Comparison of ENCODE assay signal across 8 cellular contexts in genomic region chr1:32619701-32620485, GRCh38. TPM values are rescaled to one million over a fixed set of nuclear protein-coding genes. Genes with fewer than 3 reads are reported as not detected.
DNase-seq lines count a peak whose midpoint lies in the region; ATAC-seq, FAIRE-seq and TF ChIP-seq lines count a peak whose summit lies in the region.

No MANE protein-coding gene starts in this region.

- peaks cover 6% of the 10 kb centered on the region for H3K36me3 Mint-ChIP-seq in T-helper 17 cell (ENCODE audit: low read depth)

- H4K20me1 ChIP-seq in DOHH2 (ENCODE audit: control insufficient read depth, insufficient read depth, low read depth, low read length), result no peaks in the 10 kb centered on the region

- H3K9me2 ChIP-seq in DOHH2 (replicated peaks; ENCODE audit: control insufficient read depth, low read length), result no peaks in the 10 kb centered on the region

- no peak overlapping the region for H3K27ac Mint-ChIP-seq in T-helper 17 cell

- H3K4me1 Mint-ChIP-seq in T-helper 17 cell, result peaks cover 16% of the 10 kb centered on the region

- 63% methylated on average over 5 of the region's 5 CpGs for WGBS in esophagus muscularis mucosa

- no peak for TF ChIP-seq POLR2A in esophagus muscularis mucosa (IDR thresholded peaks at IDR 0.05; ENCODE audit: low read depth)

- no peaks in the 10 kb centered on the region for H3K27me3 Mint-ChIP-seq in T-helper 17 cell

- no peaks in the 10 kb centered on the region for H3K27me3 ChIP-seq in DOHH2 (ENCODE audit: control insufficient read depth, low read length)
- H3K27me3 ChIP-seq in esophagus muscularis mucosa, result no peaks in the 10 kb centered on the region

- no peak overlapping the region for H3K4me2 ChIP-seq in DOHH2 (ENCODE audit: low read length)

- H3K9me3 ChIP-seq in DOHH2 (ENCODE audit: control insufficient read depth, insufficient read depth, low read length) (no peaks in the 10 kb centered on the region), esophagus muscularis mucosa (no peaks in the 10 kb centered on the region), T-helper 17 cell (ENCODE audit: control insufficient read depth, low read length, poor library complexity, severe bottlenecking) (no peaks in the 10 kb centered on the region)

- H3K4me3 ChIP-seq in DOHH2 (ENCODE audit: low read length) (no peak overlapping the region), esophagus muscularis mucosa (no peak overlapping the region)

- H3K27ac ChIP-seq in DOHH2 (ENCODE audit: low read depth, low read length) (no peak overlapping the region), esophagus muscularis mucosa (replicated peaks in 1 of 4) (no peak overlapping the region)

- TF ChIP-seq EP300 in esophagus muscularis mucosa (IDR thresholded peaks at IDR 0.05), result no peak

- peak; percentile 14 for DNase-seq in GM19240 (ENCODE audit: insufficient read length, low spot score)
- no peak for DNase-seq in esophagus muscularis mucosa (ENCODE audit: extremely low spot score)
- DNase-seq in T-helper 17 cell, result no peak
- no peak for DNase-seq in DMS114 treated with DMSO at 0.1 percent for 48 hours (lab: John Stamatoyannopoulos, UW; ENCODE audit: unreplicated experiment)
- no peak for DNase-seq in RCC 7860 (ENCODE audit: low spot score)

- intact Hi-C loops in esophagus muscularis mucosa (cut with DNase I), result loop anchor here (10.0 kb wide), 2 partner anchors 95 to 175 kb away; no protein-coding TSS in a partner anchor

- H3K36me3 ChIP-seq in DOHH2 (ENCODE audit: control insufficient read depth, low read length) (peaks cover 50% of the 10 kb centered on the region), esophagus muscularis mucosa (peaks cover 0 to 26% (median 11%) of the 10 kb centered on the region in 4 donors)

- peak; percentile 37 for TF ChIP-seq CTCF in DOHH2 (IDR thresholded peaks at IDR 0.05; ENCODE audit: low read depth, low read length, poor library complexity, severe bottlenecking)
- peak in 2 of 3 experiments; percentile 19 to 23 for TF ChIP-seq CTCF in esophagus muscularis mucosa (IDR thresholded peaks at IDR 0.05)

- H3K4me1 ChIP-seq in DOHH2 (ENCODE audit: control insufficient read depth, low read length) (no peaks in the 10 kb centered on the region), esophagus muscularis mucosa (no peaks in the 10 kb centered on the region)

- peaks cover 9% of the 10 kb centered on the region; the same call in 1 of the 2 replicates for H3F3A ChIP-seq in DOHH2 (ENCODE audit: control insufficient read depth, insufficient read depth)

- ATAC-seq in HG03439 (IDR thresholded peaks at IDR 0.05; ENCODE audit: unreplicated experiment) (peak; percentile 74), T-helper 17 cell (no peak), GM19467 (IDR thresholded peaks at IDR 0.05; ENCODE audit: unreplicated experiment) (no peak)

- no peaks in the 10 kb centered on the region for H3K79me2 ChIP-seq in DOHH2 (ENCODE audit: control insufficient read depth, low read length)

- no peak for FAIRE-seq in RCC 7860 (lab: Jason Lieb, UNC)

- H3K4me3 Mint-ChIP-seq in T-helper 17 cell, result no peak overlapping the region

RNA-seq across cellular contexts. Expression of gene ZBTB8OS, which starts 30.5 kb away (rescaled TPM):
- total RNA-seq in esophagus muscularis mucosa (10 to 100 TPM; 19.6 to 31.1 (median 25.8) TPM), T-helper 17 cell (10 to 100 TPM; 40.5 to 41.9 TPM)

RNA-seq across cellular contexts. Expression of gene RBBP4, which starts 31.1 kb away (rescaled TPM):
- total RNA-seq in esophagus muscularis mucosa (10 to 100 TPM; 83.0 to 98.8 (median 92.2) TPM), T-helper 17 cell (100 to 1,000 TPM; 130 to 152 TPM)
